In genomic region chrX:51420610-51421009, GRCh38 we compare ENCODE assay signal across 8 cellular contexts.
A peak's percentile ranks its signal among the peaks of the same experiment; 100 is the strongest.
DNase-seq lines count a peak whose midpoint lies in the region; ATAC-seq, FAIRE-seq and TF ChIP-seq lines count a peak whose summit lies in the region.

No MANE protein-coding gene starts in this region.

- TF ChIP-seq CTCF in nephron (IDR thresholded peaks at IDR 0.05; ENCODE audit: unreplicated experiment in 3 of 3): peak; percentile 68 to 73 (median 70)

- no peak for ATAC-seq in sciatic nerve

- H3K27me3 Mint-ChIP-seq in nephron (ENCODE audit: low read depth): no peaks in the 10 kb centered on the region

- H3K9me3 Mint-ChIP-seq in nephron: no peaks in the 10 kb centered on the region

- FAIRE-seq in GM18507 (lab: Jason Lieb, UNC) (peak; percentile 56), RCC 7860 (lab: Jason Lieb, UNC) (no peak)

- H3K36me3 Mint-ChIP-seq in nephron (ENCODE audit: low read depth): no peaks in the 10 kb centered on the region

- no peaks in the 10 kb centered on the region for H3K4me1 Mint-ChIP-seq in nephron

- intact Hi-C loops in sciatic nerve (cut with DNase I): no loop called here

- H3K27ac Mint-ChIP-seq in nephron: no peak overlapping the region

- DNase-seq in NCI-H1417 (lab: John Stamatoyannopoulos, UW) (peak in 2 of 3 experiments; percentile 16 to 66), NCI-H1417 treated with DMSO at 0.1 percent for 48 hours (lab: John Stamatoyannopoulos, UW) (no peak), GM18507 (ENCODE audit: extremely low spot score, insufficient read length, low read depth) (no peak), RCC 7860 (ENCODE audit: low spot score) (peak; percentile 5), dermis microvascular lymphatic vessel endothelial cell (ENCODE audit: low read depth in 2 of 2) (peak; percentile 12 to 23), sciatic nerve (ENCODE audit: low spot score) (no peak), T-helper 9 cell (no peak)

- H3K4me3 Mint-ChIP-seq in nephron: no peak overlapping the region

Comparison
In these comparisons a context has a peak if more than half of its experiments do, and no peak if none do; other contexts are left out.
1. DNase-seq: peak in NCI-H1417 (2 of 3), RCC 7860 (single experiment) and dermis microvascular lymphatic vessel endothelial cell (2 of 2); none in NCI-H1417 treated with DMSO at 0.1 percent for 48 hours (single experiment), GM18507 (single experiment), sciatic nerve (single experiment) and T-helper 9 cell (single experiment).